Comparison of ENCODE assay signal across 1 cellular context in genomic region chr4:53498712-53499111, GRCh38.
TF ChIP-seq lines count a peak whose summit lies in the region.

No MANE protein-coding gene starts in this region.

TF ChIP-seq in IMR-90, 13 proteins besides CTCF, POLR2A, EP300 and RAD21:
- TF ChIP-seq ELK1 (IDR thresholded peaks at IDR 0.05; ENCODE audit: borderline replicate concordance, low read depth, low read length) = no peak
